8 cellular contexts compared by ENCODE assay signal in genomic region chr12:9064815-9065606, GRCh38. TPM values are rescaled to one million over a fixed set of nuclear protein-coding genes. Genes with fewer than 3 reads are reported as not detected.
A peak's percentile ranks its signal among the peaks of the same experiment; 100 is the strongest.
DNase-seq lines count a peak whose midpoint lies in the region; ATAC-seq and TF ChIP-seq lines count a peak whose summit lies in the region.

No MANE protein-coding gene starts in this region.

- peaks cover 13% of the 10 kb centered on the region for H3K4me1 Mint-ChIP-seq in osteocyte (ENCODE audit: unreplicated experiment)

- peak overlapping the region; percentile 85 for H3K27ac ChIP-seq in angular gyrus (ENCODE audit: low read depth, low read length)

- H3K27me3 Mint-ChIP-seq in osteocyte (ENCODE audit: unreplicated experiment) = no peaks in the 10 kb centered on the region

- H3K27ac Mint-ChIP-seq in osteocyte (ENCODE audit: unreplicated experiment) = peak overlapping the region; percentile 53

- no peaks in the 10 kb centered on the region for H3K9me3 Mint-ChIP-seq in osteocyte (ENCODE audit: unreplicated experiment)

- TF ChIP-seq CTCF in osteocyte (IDR thresholded peaks at IDR 0.05) = no peak

- no peak for TF ChIP-seq EP300 in Ishikawa (IDR thresholded peaks at IDR 0.05; ENCODE audit: borderline replicate concordance)

- H3K36me3 Mint-ChIP-seq in osteocyte (ENCODE audit: unreplicated experiment) = no peaks in the 10 kb centered on the region

- no peak for TF ChIP-seq RAD21 in Ishikawa (IDR thresholded peaks at IDR 0.05; ENCODE audit: low read depth)

- DNase-seq in DMS53 treated with DMSO at 0.1 percent for 48 hours (lab: John Stamatoyannopoulos, UW; ENCODE audit: unreplicated experiment) = peak; percentile 94
- peak; percentile 87 for DNase-seq in left ventricle myocardium superior
- peak; percentile 87 for DNase-seq in osteocyte (ENCODE audit: extremely low spot score, unreplicated experiment)
- no peak for DNase-seq in NCI-H446 (lab: John Stamatoyannopoulos, UW)

- peak overlapping the region; percentile 70 for H3K4me3 Mint-ChIP-seq in osteocyte (ENCODE audit: unreplicated experiment)

- ATAC-seq in left ventricle myocardium superior (peak; percentile 96), GM19328 (IDR thresholded peaks at IDR 0.05; ENCODE audit: unreplicated experiment) (no peak), HG03378 (IDR thresholded peaks at IDR 0.05; ENCODE audit: unreplicated experiment) (no peak)

- intact Hi-C loops in left ventricle myocardium superior (cut with micrococcal nuclease) = no loop called here

TF ChIP-seq in Ishikawa, 13 proteins besides CTCF, POLR2A, EP300 and RAD21:
- no peak; the same call in 1 of the 2 replicates for TF ChIP-seq EGR1 (IDR thresholded peaks at IDR 0.05)
- TF ChIP-seq TCF12 (IDR thresholded peaks at IDR 0.05; ENCODE audit: low read depth) = peak; percentile 49; the same call in 1 of the 2 replicates
- TF ChIP-seq ZBTB7A (IDR thresholded peaks at IDR 0.05; ENCODE audit: low read depth) = peak; percentile 30
- TF ChIP-seq YY1 (IDR thresholded peaks at IDR 0.05; ENCODE audit: low read depth) = peak; percentile 49; the same call in 1 of the 2 replicates
- TF ChIP-seq CREB1 (IDR thresholded peaks at IDR 0.05; ENCODE audit: low read depth) = peak; percentile 78
- TF ChIP-seq TEAD4 (IDR thresholded peaks at IDR 0.05) = peak; percentile 78
- TF ChIP-seq MAX (IDR thresholded peaks at IDR 0.05) = peak; percentile 21; the same call in 1 of the 2 replicates
- peak; percentile 75 for TF ChIP-seq TAF1 (IDR thresholded peaks at IDR 0.05; ENCODE audit: low read depth)
- no peak for TF ChIP-seq NFIC (IDR thresholded peaks at IDR 0.05)

RNA-seq across cellular contexts. Expression of gene A2M, which starts 50.7 kb away (rescaled TPM):
- 569 TPM for total RNA-seq in left ventricle myocardium superior
- 0.76 and 1.2 TPM in 2 replicates for total RNA-seq in osteocyte

Comparison
In these comparisons a context has a peak if more than half of its experiments do, and no peak if none do; other contexts are left out.
1. DNase-seq: peak in DMS53 treated with DMSO at 0.1 percent for 48 hours (single experiment), left ventricle myocardium superior (single experiment) and osteocyte (single experiment); none in NCI-H446 (0 of 2).
2. RNA of gene A2M, which starts 50.7 kb away (total RNA-seq): 569 TPM in left ventricle myocardium superior (single experiment); 0.76 to 1.2 TPM in osteocyte; every median in the first group is over 100 times any median in the second.